18 cellular contexts compared by ENCODE assay signal in genomic region chr17:46057366-46057765, GRCh38. TPM values are rescaled to one million over a fixed set of nuclear protein-coding genes. Genes with fewer than 3 reads are reported as not detected.
DNase-seq lines count a peak whose midpoint lies in the region; ATAC-seq, FAIRE-seq and TF ChIP-seq lines count a peak whose summit lies in the region.
"Had no signal": no experiment of that assay in that cellular context is flagged by ENCODE, and none has a peak within 500 bp of the region (broad histone marks: within the 10 kb centered on the region; RNA-seq: fewer than 3 reads in every experiment).

No MANE protein-coding gene starts in this region.

- H3K36me3 ChIP-seq in ACC112 (ENCODE audit: insufficient read depth, low read length) (peaks cover 6% of the 10 kb centered on the region; the same call in 1 of the 2 replicates), body of pancreas (replicated peaks in 1 of 2; ENCODE audit: insufficient read depth in 1 of 2, low read depth in 2 of 2) (no peaks in the 10 kb centered on the region)

- no peaks in the 10 kb centered on the region for H3K9me3 ChIP-seq in body of pancreas
- H3K9me3 ChIP-seq: thoracic aorta had no signal

- no peak overlapping the region for H2AFZ ChIP-seq in ACC112 (ENCODE audit: low read length, unreplicated experiment)

- DNase-seq in HTR-8/SVneo (ENCODE audit: insufficient read length, low spot score) (no peak), body of pancreas (peak in 2 of 4 donors; percentile 24 to 50), NCI-H524 (lab: John Stamatoyannopoulos, UW) (no peak)
- DNase-seq in natural killer cell treated with Interleukin-12 subunit alpha and Interleukin-12 subunit beta and Interleukin-15 and Interleukin-18, amount 100 ng/mL, for 72 hours (ENCODE audit: low spot score), result no peak
- no peak for DNase-seq in activated CD4-positive, alpha-beta memory T cell treated with anti-CD3 and anti-CD28 coated beads, Interleukin-2, amount 10 ng/mL, durations not matched to agents 7 days and 5 days
- DNase-seq: activated CD4-positive, alpha-beta T cell treated with anti-CD3 and anti-CD28 coated beads, Interleukin-2, amount 50 U/mL, for 4 hours; activated effector memory CD4-positive, alpha-beta T cell treated with Interleukin-2 at 50 U/mL for 16 hours; GOT3; KBM-7; NCI-H1048 had no signal

- ATAC-seq in body of pancreas, result peak; percentile 58
- no peak for ATAC-seq in natural killer cell treated with Interleukin-12 subunit alpha and Interleukin-12 subunit beta and Interleukin-15 and Interleukin-18, amount 100 ng/mL, for 72 hours
- no peak for ATAC-seq in GM19463 (IDR thresholded peaks at IDR 0.05; ENCODE audit: unreplicated experiment)
- no peak for ATAC-seq in HG02885 (IDR thresholded peaks at IDR 0.05; ENCODE audit: poor library complexity, unreplicated experiment)

- H3K4me3 ChIP-seq in ACC112 (ENCODE audit: low read depth, low read length) (no peak overlapping the region), body of pancreas (no peak overlapping the region)
- H3K4me3 ChIP-seq: thoracic aorta had no signal

- TF ChIP-seq POLR2A in body of pancreas (IDR thresholded peaks at IDR 0.05), result no peak

- H3K4me1 Mint-ChIP-seq in natural killer cell treated with Interleukin-12 subunit alpha and Interleukin-12 subunit beta and Interleukin-15 and Interleukin-18, amount 100 ng/mL, for 72 hours (ENCODE audit: low read depth in 2 of 2), result peaks cover 13 to 30% of the 10 kb centered on the region in 2 donors
- H3K4me1 Mint-ChIP-seq in activated CD4-positive, alpha-beta memory T cell treated with anti-CD3 and anti-CD28 coated beads, Interleukin-2, amount 10 ng/mL, durations not matched to agents 7 days and 5 days, result peaks cover 17% of the 10 kb centered on the region

- H3K4me3 Mint-ChIP-seq in natural killer cell treated with Interleukin-12 subunit alpha and Interleukin-12 subunit beta and Interleukin-15 and Interleukin-18, amount 100 ng/mL, for 72 hours, result no peak overlapping the region
- no peak overlapping the region for H3K4me3 Mint-ChIP-seq in activated CD4-positive, alpha-beta memory T cell treated with anti-CD3 and anti-CD28 coated beads, Interleukin-2, amount 10 ng/mL, durations not matched to agents 7 days and 5 days

- peak overlapping the region; percentile 52 to 63 for H3K27ac Mint-ChIP-seq in natural killer cell treated with Interleukin-12 subunit alpha and Interleukin-12 subunit beta and Interleukin-15 and Interleukin-18, amount 100 ng/mL, for 72 hours
- H3K27ac Mint-ChIP-seq in activated CD4-positive, alpha-beta memory T cell treated with anti-CD3 and anti-CD28 coated beads, Interleukin-2, amount 10 ng/mL, durations not matched to agents 7 days and 5 days, result no peak overlapping the region

- TF ChIP-seq CTCF in body of pancreas (IDR thresholded peaks at IDR 0.05), result no peak

- CTCF ChIA-PET in activated CD4-positive, alpha-beta memory T cell treated with anti-CD3 and anti-CD28 coated beads, Interleukin-2, amount 10 ng/mL, durations not matched to agents 7 days and 5 days (lab: Charles Lee), result interaction anchor here (1.1 to 1.4 kb wide), 2 partner anchors 10 to 13 kb away, joined by 3 to 7 read pairs; no protein-coding TSS in a partner anchor

- peaks cover 27% of the 10 kb centered on the region for H3K4me1 ChIP-seq in ACC112 (ENCODE audit: control insufficient read depth, insufficient read depth, low read length, unreplicated experiment)
- H3K4me1 ChIP-seq in body of pancreas, result peaks cover 50% of the 10 kb centered on the region

- H3K27me3 Mint-ChIP-seq in natural killer cell treated with Interleukin-12 subunit alpha and Interleukin-12 subunit beta and Interleukin-15 and Interleukin-18, amount 100 ng/mL, for 72 hours, result no peaks in the 10 kb centered on the region
- no peaks in the 10 kb centered on the region for H3K27me3 Mint-ChIP-seq in activated CD4-positive, alpha-beta memory T cell treated with anti-CD3 and anti-CD28 coated beads, Interleukin-2, amount 10 ng/mL, durations not matched to agents 7 days and 5 days

- H3K27ac ChIP-seq in ACC112 (ENCODE audit: low read depth, low read length), result peak overlapping the region; percentile 80
- peak overlapping the region; percentile 28 to 68 (median 48) for H3K27ac ChIP-seq in body of pancreas
- H3K27ac ChIP-seq: thoracic aorta had no signal

- peaks cover 12% of the 10 kb centered on the region for H3K79me2 ChIP-seq in ACC112 (ENCODE audit: control insufficient read depth, insufficient read depth, low read length, unreplicated experiment)

- FAIRE-seq in HTR-8/SVneo (lab: Jason Lieb, UNC), result peak; percentile 73

- H3K27me3 ChIP-seq in ACC112 (ENCODE audit: insufficient read depth, low read length) (no peaks in the 10 kb centered on the region), body of pancreas (no peaks in the 10 kb centered on the region)

- no peaks in the 10 kb centered on the region for H3K36me3 Mint-ChIP-seq in natural killer cell treated with Interleukin-12 subunit alpha and Interleukin-12 subunit beta and Interleukin-15 and Interleukin-18, amount 100 ng/mL, for 72 hours
- peaks cover 52% of the 10 kb centered on the region for H3K36me3 Mint-ChIP-seq in activated CD4-positive, alpha-beta memory T cell treated with anti-CD3 and anti-CD28 coated beads, Interleukin-2, amount 10 ng/mL, durations not matched to agents 7 days and 5 days (ENCODE audit: low read depth)

- POLR2A ChIA-PET in activated CD4-positive, alpha-beta memory T cell treated with anti-CD3 and anti-CD28 coated beads, Interleukin-2, amount 10 ng/mL, durations not matched to agents 7 days and 5 days (lab: Charles Lee), result no interaction called here

- 27 to 39% methylated on average over 4 of the region's 4 CpGs for WGBS in body of pancreas, 2 donors

- no peaks in the 10 kb centered on the region for H3K9me3 Mint-ChIP-seq in natural killer cell treated with Interleukin-12 subunit alpha and Interleukin-12 subunit beta and Interleukin-15 and Interleukin-18, amount 100 ng/mL, for 72 hours
- H3K9me3 Mint-ChIP-seq in activated CD4-positive, alpha-beta memory T cell treated with anti-CD3 and anti-CD28 coated beads, Interleukin-2, amount 10 ng/mL, durations not matched to agents 7 days and 5 days, result no peaks in the 10 kb centered on the region

- intact Hi-C loops in body of pancreas (cut with DNase I), result loop anchor here (10.0 kb wide), 1 partner anchor 127 kb away; no protein-coding TSS in a partner anchor

RNA-seq across cellular contexts. Expression of gene STH, which starts 58.3 kb away (rescaled TPM):
- not detected for total RNA-seq in body of pancreas
- not detected for total RNA-seq in natural killer cell treated with Interleukin-12 subunit alpha and Interleukin-12 subunit beta and Interleukin-15 and Interleukin-18, amount 100 ng/mL, for 72 hours
- not detected for total RNA-seq in activated CD4-positive, alpha-beta memory T cell treated with anti-CD3 and anti-CD28 coated beads, Interleukin-2, amount 10 ng/mL, durations not matched to agents 7 days and 5 days
- total RNA-seq: dermis microvascular lymphatic vessel endothelial cell, fibroblast of lung, left lobe of liver, myocyte, thoracic aorta had no signal
